ENCODE assay signal across 1 cellular context in genomic region chr15:101372149-101372577, GRCh38.
A peak's percentile ranks its signal among the peaks of the same experiment; 100 is the strongest.
TF ChIP-seq lines count a peak whose summit lies in the region.

No MANE protein-coding gene starts in this region.

TF ChIP-seq in HEK293, 187 proteins besides CTCF, POLR2A, EP300 and RAD21 (continued from another document):
- TF ChIP-seq ZNF692 (tag by site-specific recombination; IDR thresholded peaks at IDR 0.05) (peak; percentile 49; the same call in 1 of the 2 replicates), ZNF366 (tag by site-specific recombination; conservative IDR thresholded peaks at IDR 0.05) (no peak), ZNF777 (tag by site-specific recombination; IDR thresholded peaks at IDR 0.05; ENCODE audit: borderline replicate concordance) (no peak), ZNF248 (tag by site-specific recombination; IDR thresholded peaks at IDR 0.05) (no peak), ZNF157 (tag by site-specific recombination; IDR thresholded peaks at IDR 0.05) (no peak), ZNF341 (tag by site-specific recombination; IDR thresholded peaks at IDR 0.05; ENCODE audit: low read depth) (peak; percentile 79), ZBTB44 (tag by site-specific recombination; IDR thresholded peaks at IDR 0.05) (peak; percentile 88), ZNF629 (tag by site-specific recombination; IDR thresholded peaks at IDR 0.05) (peak; percentile 89), ZNF18 (tag by site-specific recombination; IDR thresholded peaks at IDR 0.05) (no peak), ZSCAN30 (tag by site-specific recombination; IDR thresholded peaks at IDR 0.05) (peak; percentile 63; the same call in 1 of the 2 replicates), ZNF169 (tag by site-specific recombination; IDR thresholded peaks at IDR 0.05) (no peak), SCRT1 (tag by site-specific recombination; IDR thresholded peaks at IDR 0.05; ENCODE audit: borderline replicate concordance) (no peak)
